ENCODE assay signal across 8 cellular contexts in the genomic region with DNA sequence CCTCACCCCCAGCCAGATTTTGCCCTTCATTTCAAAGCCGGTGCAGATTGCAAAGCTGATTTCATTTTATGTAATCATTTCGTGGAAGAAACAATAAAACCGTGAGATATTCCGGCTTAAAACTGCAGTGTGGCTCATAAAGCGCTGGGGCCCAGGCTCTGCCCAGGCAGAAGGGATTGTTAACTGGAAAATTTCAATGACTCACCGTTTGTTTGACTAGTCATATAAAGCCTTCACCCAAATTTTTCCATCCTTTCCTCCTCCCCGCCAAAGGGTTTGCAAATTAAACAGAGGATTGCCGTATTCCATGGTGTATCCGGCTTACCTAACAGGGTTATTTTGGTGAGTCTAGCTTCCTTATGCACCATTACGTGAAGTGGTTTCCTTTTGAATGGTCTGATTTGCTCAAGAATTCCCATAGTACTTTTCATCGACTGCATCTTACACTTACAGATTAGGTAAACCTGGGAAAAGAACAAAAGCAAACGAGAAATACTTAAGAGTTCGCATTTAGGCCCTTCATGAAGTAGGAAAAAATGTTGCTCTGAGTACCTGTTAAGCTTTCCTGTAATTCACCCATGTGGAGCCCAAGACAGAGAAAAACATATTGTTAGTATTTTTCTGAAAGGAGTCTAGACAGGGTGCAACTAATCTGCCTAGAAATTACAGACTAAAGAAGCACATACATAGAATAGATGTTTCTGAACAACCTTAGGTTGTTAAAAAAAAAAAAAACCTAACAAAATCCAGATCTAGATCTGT. TPM values are rescaled to one million over a fixed set of nuclear protein-coding genes. Genes with fewer than 3 reads are reported as not detected.
DNase-seq lines count a peak whose midpoint lies in the region; ATAC-seq lines count a peak whose summit lies in the region.

No MANE protein-coding gene starts in this region.

- no peaks in the 10 kb centered on the region for H3K9me3 ChIP-seq in BLaER1 treated with 17β-estradiol and CSF1 and Interleukin-3, amounts not matched to agents 10 nM and 100 nM (replicated peaks in 1 of 11)
- H3K9me3 ChIP-seq in iPS DF 6.9 (ENCODE audit: control insufficient read depth, insufficient read depth, low read length) (no peaks in the 10 kb centered on the region), skeletal muscle tissue (ENCODE audit: control insufficient read depth in 3 of 3, low read length in 3 of 3) (no peaks in the 10 kb centered on the region)

- peaks cover 11% of the 10 kb centered on the region for H3K27me3 Mint-ChIP-seq in activated CD8-positive, alpha-beta T cell treated with anti-CD3 and anti-CD28 coated beads, Interleukin-2, amount 10 ng/mL, durations not matched to agents 7 days and 5 days (ENCODE audit: low read depth)

- POLR2A ChIA-PET in activated CD8-positive, alpha-beta T cell treated with anti-CD3 and anti-CD28 coated beads, Interleukin-2, amount 10 ng/mL, durations not matched to agents 7 days and 5 days (lab: Charles Lee), result interaction anchor here (0.8 to 1.6 kb wide), 4 partner anchors 60 to 175 kb away, joined by 3 to 7 read pairs (median 4); partner anchors contain the start of genes SNX29 and TXNDC11

- peaks cover 22 to 29% (median 28%) of the 10 kb centered on the region in 10 experiments for H3K4me1 ChIP-seq in BLaER1 treated with 17β-estradiol and CSF1 and Interleukin-3, amounts not matched to agents 10 nM and 100 nM
- peaks cover 7% of the 10 kb centered on the region; the same call in 1 of the 2 replicates for H3K4me1 ChIP-seq in iPS DF 6.9 (ENCODE audit: control insufficient read depth, insufficient read depth, low read length)
- peaks cover 15 to 24% (median 18%) of the 10 kb centered on the region in 3 donors for H3K4me1 ChIP-seq in skeletal muscle tissue (ENCODE audit: control insufficient read depth in 3 of 3, insufficient read depth in 3 of 3, low read length in 3 of 3)

- peak overlapping the region; percentile 86 for H3K4me3 Mint-ChIP-seq in activated CD8-positive, alpha-beta T cell treated with anti-CD3 and anti-CD28 coated beads, Interleukin-2, amount 10 ng/mL, durations not matched to agents 7 days and 5 days

- CTCF ChIA-PET in activated CD8-positive, alpha-beta T cell treated with anti-CD3 and anti-CD28 coated beads, Interleukin-2, amount 10 ng/mL, durations not matched to agents 7 days and 5 days (lab: Charles Lee), result interaction anchor here (0.6 kb wide), 1 partner anchor 151 kb away, joined by 3 read pairs; no protein-coding TSS in a partner anchor

- H4K20me1 ChIP-seq in BLaER1 treated with 17β-estradiol and CSF1 and Interleukin-3, amounts not matched to agents 10 nM and 100 nM, result peaks cover 26 to 39% (median 34%) of the 10 kb centered on the region in 11 experiments

- H3K27ac ChIP-seq in BLaER1 treated with 17β-estradiol and CSF1 and Interleukin-3, amounts not matched to agents 10 nM and 100 nM, result peak overlapping the region in 7 of 11 experiments; percentile 17 to 95 (median 50); a peak in 10 of 22 replicates
- H3K27ac ChIP-seq in iPS DF 6.9 (ENCODE audit: low read length), result no peak overlapping the region
- peak overlapping the region; percentile 51 for H3K27ac ChIP-seq in skeletal muscle tissue (ENCODE audit: low read depth, low read length)

- no CpG with 5 or more reads among the region's 13 CpGs for WGBS in iPS DF 6.9 (ENCODE audit: insufficient coverage, insufficient read length)

- H3K36me3 Mint-ChIP-seq in activated CD8-positive, alpha-beta T cell treated with anti-CD3 and anti-CD28 coated beads, Interleukin-2, amount 10 ng/mL, durations not matched to agents 7 days and 5 days (ENCODE audit: low read depth), result peaks cover 24% of the 10 kb centered on the region

- no peak for ATAC-seq in activated CD8-positive, alpha-beta T cell treated with anti-CD3 and anti-CD28 coated beads, Interleukin-2, amount 10 ng/mL, durations not matched to agents 7 days and 5 days

- peak overlapping the region; percentile 81 to 99 (median 96) for H3K4me3 ChIP-seq in BLaER1 treated with 17β-estradiol and CSF1 and Interleukin-3, amounts not matched to agents 10 nM and 100 nM
- peak overlapping the region; percentile 16; the same call in 1 of the 2 replicates for H3K4me3 ChIP-seq in iPS DF 6.9 (ENCODE audit: low read length)
- peak overlapping the region; percentile 83 to 90 (median 87) for H3K4me3 ChIP-seq in skeletal muscle tissue (ENCODE audit: low read length in 3 of 3)

- peak overlapping the region; percentile 33 to 97 (median 91); a peak in 21 of 22 replicates for H3K9ac ChIP-seq in BLaER1 treated with 17β-estradiol and CSF1 and Interleukin-3, amounts not matched to agents 10 nM and 100 nM
- H3K9ac ChIP-seq in skeletal muscle tissue (ENCODE audit: low read depth in 1 of 3, low read length in 3 of 3), result peak overlapping the region; percentile 58 to 84 (median 75)

- peak overlapping the region; percentile 64 to 96 (median 85) for H3K4me2 ChIP-seq in BLaER1 treated with 17β-estradiol and CSF1 and Interleukin-3, amounts not matched to agents 10 nM and 100 nM

- H3K27me3 ChIP-seq in BLaER1 treated with 17β-estradiol and CSF1 and Interleukin-3, amounts not matched to agents 10 nM and 100 nM, result no peaks in the 10 kb centered on the region
- H3K27me3 ChIP-seq in iPS DF 6.9 (ENCODE audit: control insufficient read depth, insufficient read depth, low read length) (no peaks in the 10 kb centered on the region), skeletal muscle tissue (ENCODE audit: control insufficient read depth in 3 of 3, insufficient read depth in 3 of 3, low read length in 3 of 3) (no peaks in the 10 kb centered on the region)

- H3K36me3 ChIP-seq in BLaER1 treated with 17β-estradiol and CSF1 and Interleukin-3, amounts not matched to agents 10 nM and 100 nM, result peaks cover 0 to 19% (median 10%) of the 10 kb centered on the region in 11 experiments; a peak in 6 of 22 replicates
- H3K36me3 ChIP-seq in iPS DF 6.9 (ENCODE audit: control insufficient read depth, insufficient read depth, low read length), result peaks cover 3% of the 10 kb centered on the region; the same call in 1 of the 2 replicates
- no peaks in the 10 kb centered on the region for H3K36me3 ChIP-seq in skeletal muscle tissue (ENCODE audit: control insufficient read depth in 3 of 3, insufficient read depth in 3 of 3, low read length in 3 of 3)

- DNase-seq in HT1080 (ENCODE audit: low read depth), result peak; percentile 86
- DNase-seq in activated CD8-positive, alpha-beta T cell treated with anti-CD3 and anti-CD28 coated beads, Interleukin-2, amount 10 ng/mL, durations not matched to agents 7 days and 5 days, result no peak
- DNase-seq in iPS DF 6.9 (ENCODE audit: low read depth, low spot score), result no peak
- DNase-seq in NCI-H1436 (lab: John Stamatoyannopoulos, UW), result no peak
- no peak for DNase-seq in DMS114 treated with DMSO at 0.1 percent for 48 hours (lab: John Stamatoyannopoulos, UW; ENCODE audit: unreplicated experiment)
- DNase-seq in central memory CD4-positive, alpha-beta T cell, result no peak

- peak overlapping the region; percentile 94 for H3K27ac Mint-ChIP-seq in activated CD8-positive, alpha-beta T cell treated with anti-CD3 and anti-CD28 coated beads, Interleukin-2, amount 10 ng/mL, durations not matched to agents 7 days and 5 days

- H3K9me3 Mint-ChIP-seq in activated CD8-positive, alpha-beta T cell treated with anti-CD3 and anti-CD28 coated beads, Interleukin-2, amount 10 ng/mL, durations not matched to agents 7 days and 5 days (ENCODE audit: insufficient read depth), result no peaks in the 10 kb centered on the region

- peaks cover 30% of the 10 kb centered on the region for H3K4me1 Mint-ChIP-seq in activated CD8-positive, alpha-beta T cell treated with anti-CD3 and anti-CD28 coated beads, Interleukin-2, amount 10 ng/mL, durations not matched to agents 7 days and 5 days (ENCODE audit: low read depth)

RNA-seq across cellular contexts. Expression of gene GSPT1, which starts 0.9 kb away (rescaled TPM):
- total RNA-seq in HT1080 (2014; rRNA removed; shearing (Covaris generic)), result 86.2 and 94.1 TPM in 2 replicates
- 147 and 178 TPM in 2 replicates for polyA plus RNA-seq in HT1080 (2015; cell fraction: cytosol; rRNA removed)
- polyA plus RNA-seq in HT1080 (2015; cell fraction: nucleus; rRNA removed), result 237 and 258 TPM in 2 replicates
- total RNA-seq in activated CD8-positive, alpha-beta T cell treated with anti-CD3 and anti-CD28 coated beads, Interleukin-2, amount 10 ng/mL, durations not matched to agents 7 days and 5 days, result 100 to 1,000 TPM; 110 to 114 TPM
- total RNA-seq in skeletal muscle tissue, result 60.5 TPM

RNA-seq across cellular contexts. Expression of gene NPIPB2, which starts 25.1 kb away (rescaled TPM):
- total RNA-seq in HT1080 (2014; rRNA removed; shearing (Covaris generic)), result 0.34 and 1.0 TPM in 2 replicates
- polyA plus RNA-seq in HT1080 (2015; cell fraction: cytosol; rRNA removed), result 0.67 and 4.5 TPM in 2 replicates
- polyA plus RNA-seq in HT1080 (2015; cell fraction: nucleus; rRNA removed), result 11.7 and 14.1 TPM in 2 replicates
- 10 to 100 TPM; 12.0 to 17.9 TPM for total RNA-seq in activated CD8-positive, alpha-beta T cell treated with anti-CD3 and anti-CD28 coated beads, Interleukin-2, amount 10 ng/mL, durations not matched to agents 7 days and 5 days
- 3.1 TPM for total RNA-seq in skeletal muscle tissue

RNA-seq across cellular contexts. Expression of gene TNFRSF17, which starts 48.3 kb away (rescaled TPM):
- total RNA-seq in HT1080 (2014; rRNA removed; shearing (Covaris generic)), result not detected in 2 replicates
- not detected in 2 replicates for polyA plus RNA-seq in HT1080 (2015; cell fraction: cytosol; rRNA removed)
- not detected in 2 replicates for polyA plus RNA-seq in HT1080 (2015; cell fraction: nucleus; rRNA removed)
- not detected for total RNA-seq in activated CD8-positive, alpha-beta T cell treated with anti-CD3 and anti-CD28 coated beads, Interleukin-2, amount 10 ng/mL, durations not matched to agents 7 days and 5 days
- not detected for total RNA-seq in skeletal muscle tissue

RNA-seq across cellular contexts. Expression of gene SNX29, which starts 59.8 kb away (rescaled TPM):
- total RNA-seq in HT1080 (2014; rRNA removed; shearing (Covaris generic)), result 5.4 and 6.1 TPM in 2 replicates
- polyA plus RNA-seq in HT1080 (2015; cell fraction: cytosol; rRNA removed), result 4.1 and 5.1 TPM in 2 replicates
- polyA plus RNA-seq in HT1080 (2015; cell fraction: nucleus; rRNA removed), result 5.4 and 6.6 TPM in 2 replicates
- 10 to 100 TPM; 15.4 to 18.5 TPM for total RNA-seq in activated CD8-positive, alpha-beta T cell treated with anti-CD3 and anti-CD28 coated beads, Interleukin-2, amount 10 ng/mL, durations not matched to agents 7 days and 5 days
- 16.2 TPM for total RNA-seq in skeletal muscle tissue

Comparison
In these comparisons a context has a peak if more than half of its experiments do, and no peak if none do; other contexts are left out.
1. H3K4me3 ChIP-seq: peak in every context shown above with its lines; median percentile 96 in BLaER1 treated with 17β-estradiol and CSF1 and Interleukin-3, amounts not matched to agents 10 nM and 100 nM; 87 in skeletal muscle tissue; 16 in iPS DF 6.9.